Comparison of ENCODE assay signal across 1 cellular context in genomic region chr7:123637878-123638277, GRCh38.
TF ChIP-seq lines count a peak whose summit lies in the region.

No MANE protein-coding gene starts in this region.

TF ChIP-seq in H1, 55 proteins besides CTCF, POLR2A, EP300 and RAD21:
- TF ChIP-seq BCL11A (IDR thresholded peaks at IDR 0.05; ENCODE audit: low read depth in 2 of 2, low read length in 2 of 2) (no peak), TBP (IDR thresholded peaks at IDR 0.05; ENCODE audit: low read depth, low read length) (no peak), PHF8 (conservative IDR thresholded peaks at IDR 0.05; ENCODE audit: low read depth, low read length) (no peak), MAFK (IDR thresholded peaks at IDR 0.05; ENCODE audit: low read depth, low read length) (no peak)
